In genomic region chr10:114303556-114303955, GRCh38 we compare ENCODE assay signal across 8 cellular contexts.
A peak's percentile ranks its signal among the peaks of the same experiment; 100 is the strongest.
DNase-seq lines count a peak whose midpoint lies in the region; ATAC-seq, FAIRE-seq and TF ChIP-seq lines count a peak whose summit lies in the region.

No MANE protein-coding gene starts in this region.

- no peak overlapping the region for H3K27ac Mint-ChIP-seq in CD8-positive, alpha-beta T cell
- peak overlapping the region in 3 of 6 donors; percentile 37 to 80 (median 51) for H3K27ac Mint-ChIP-seq in naive B cell

- intact Hi-C loops in CD8-positive, alpha-beta T cell (cut with DNase I, micrococcal nuclease), result loop anchor here (5.0 to 10.0 kb wide), 6 partner anchors 129 to 829 kb away; partner anchors contain the start of genes CASP7 (in 1 of the 2), CCDC186 (in 1 of the 2), DCLRE1A (in 1 of the 2) and NHLRC2 (in 1 of the 2)
- intact Hi-C loops in PC-3 (cut with micrococcal nuclease) (loop anchor here (10.0 kb wide), 1 partner anchor 481 kb away; no protein-coding TSS in a partner anchor), colonic mucosa (cut with DNase I) (loop anchor here (5.0 kb wide), 3 partner anchors 134 to 244 kb away; no protein-coding TSS in a partner anchor)

- BruUV-seq in PC-3 (replicated peaks; lab: Mats Ljungman, UMichigan), result no TSS peak

- H3K4me3 ChIP-seq in CD8-positive, alpha-beta T cell (ENCODE audit: low read depth, low read length), result no peak overlapping the region
- H3K4me3 ChIP-seq in PC-3 (ENCODE audit: low read length), result no peak overlapping the region
- H3K4me3 ChIP-seq in colonic mucosa, result no peak overlapping the region

- TF ChIP-seq CTCF in CD8-positive, alpha-beta T cell (IDR thresholded peaks at IDR 0.05), result no peak
- no peak for TF ChIP-seq CTCF in PC-3 (conservative IDR thresholded peaks at IDR 0.05; ENCODE audit: low read depth, low read length)
- TF ChIP-seq CTCF in colonic mucosa (IDR thresholded peaks at IDR 0.05), result no peak

- H3F3A ChIP-seq in PC-3 (ENCODE audit: low read length, unreplicated experiment), result no peaks in the 10 kb centered on the region

- CTCF ChIA-PET in CD8-positive, alpha-beta T cell (lab: Charles Lee), result interaction anchor here (0.6 to 3.0 kb wide), 55 partner anchors 9 to 827 kb away, joined by 3 to 54 read pairs (median 5); partner anchors contain the start of gene FHIP2A
- CTCF ChIA-PET in PC-3 (lab: Charles Lee), result interaction anchor here (0.5 to 1.6 kb wide), 7 partner anchors 100 to 405 kb away, joined by 3 to 9 read pairs (median 4); no protein-coding TSS in a partner anchor

- H2AFZ ChIP-seq in PC-3 (ENCODE audit: low read length), result no peak overlapping the region

- H3K4me3 Mint-ChIP-seq in CD8-positive, alpha-beta T cell, result peak overlapping the region; percentile 89
- peak overlapping the region in 7 of 8 donors; percentile 9 to 95 (median 92) for H3K4me3 Mint-ChIP-seq in naive B cell

- H3K27me3 ChIP-seq in CD8-positive, alpha-beta T cell (ENCODE audit: insufficient read depth, low read length), result no peaks in the 10 kb centered on the region
- H3K27me3 ChIP-seq in PC-3 (ENCODE audit: low read length) (no peaks in the 10 kb centered on the region), colonic mucosa (no peaks in the 10 kb centered on the region)

- H3K36me3 Mint-ChIP-seq in CD8-positive, alpha-beta T cell, result peaks cover 33% of the 10 kb centered on the region
- peaks cover 4 to 10% of the 10 kb centered on the region in 2 donors for H3K36me3 Mint-ChIP-seq in naive B cell

- H3K9me3 Mint-ChIP-seq in CD8-positive, alpha-beta T cell, result no peaks in the 10 kb centered on the region
- H3K9me3 Mint-ChIP-seq in naive B cell, result no peaks in the 10 kb centered on the region

- H3K4me1 ChIP-seq in CD8-positive, alpha-beta T cell (ENCODE audit: insufficient read depth, low read length), result peaks cover 4% of the 10 kb centered on the region
- H3K4me1 ChIP-seq in PC-3 (ENCODE audit: insufficient read depth, low read length) (peaks cover 12% of the 10 kb centered on the region), colonic mucosa (no peaks in the 10 kb centered on the region)

- no peak overlapping the region for H3K27ac ChIP-seq in CD8-positive, alpha-beta T cell (ENCODE audit: low read depth, low read length)
- H3K27ac ChIP-seq in PC-3 (ENCODE audit: low read length) (no peak overlapping the region), colonic mucosa (no peak overlapping the region)

- ATAC-seq in CD8-positive, alpha-beta T cell, result no peak
- ATAC-seq in GM21390 (IDR thresholded peaks at IDR 0.05; ENCODE audit: unreplicated experiment) (peak; percentile 5), PC-3 (no peak), naive B cell (ENCODE audit: low read depth in 2 of 2) (no peak), HG03108 (IDR thresholded peaks at IDR 0.05; ENCODE audit: unreplicated experiment) (no peak)

- no peak for DNase-seq in CD8-positive, alpha-beta T cell
- DNase-seq in PC-3 (no peak), naive B cell (no peak), EL (no peak), colonic mucosa (no peak), GM19239 (ENCODE audit: insufficient read length, low spot score) (no peak)

- H3K27me3 Mint-ChIP-seq in CD8-positive, alpha-beta T cell (ENCODE audit: low read depth), result no peaks in the 10 kb centered on the region
- no peaks in the 10 kb centered on the region for H3K27me3 Mint-ChIP-seq in naive B cell

- no peaks in the 10 kb centered on the region for H3K79me2 ChIP-seq in PC-3 (ENCODE audit: low read length)

- no peak overlapping the region for H3K9ac ChIP-seq in PC-3 (ENCODE audit: low read length)
- no peak overlapping the region for H3K9ac ChIP-seq in colonic mucosa (ENCODE audit: low read depth in 2 of 2, low read length in 2 of 2)

- no peaks in the 10 kb centered on the region for H3K9me2 ChIP-seq in PC-3 (replicated peaks; ENCODE audit: low read length)

- H3K4me1 Mint-ChIP-seq in CD8-positive, alpha-beta T cell (ENCODE audit: low read depth), result peaks cover 10% of the 10 kb centered on the region
- H3K4me1 Mint-ChIP-seq in naive B cell, result peaks cover 12 to 13% (median 13%) of the 10 kb centered on the region in 3 donors

- no peaks in the 10 kb centered on the region for H4K20me1 ChIP-seq in PC-3 (ENCODE audit: low read length)

- POLR2A ChIA-PET in CD8-positive, alpha-beta T cell (lab: Charles Lee), result interaction anchor here (1.0 to 1.7 kb wide), 2 partner anchors 224 to 518 kb away, joined by 3 to 4 read pairs; partner anchors contain the start of gene FHIP2A
- POLR2A ChIA-PET in PC-3 (lab: Charles Lee; ENCODE audit: unreplicated experiment), result no interaction called here

- no peaks in the 10 kb centered on the region for H3K9me3 ChIP-seq in CD8-positive, alpha-beta T cell (ENCODE audit: low read length)
- H3K9me3 ChIP-seq in PC-3 (ENCODE audit: low read length) (no peaks in the 10 kb centered on the region), colonic mucosa (no peaks in the 10 kb centered on the region)

- peak overlapping the region; percentile 88; the same call in 1 of the 2 replicates for H3K4me2 ChIP-seq in PC-3 (ENCODE audit: low read length)

- H3K36me3 ChIP-seq in CD8-positive, alpha-beta T cell (ENCODE audit: insufficient read depth, low read length), result no peaks in the 10 kb centered on the region
- H3K36me3 ChIP-seq in PC-3 (ENCODE audit: low read depth, low read length) (no peaks in the 10 kb centered on the region), colonic mucosa (no peaks in the 10 kb centered on the region)

- FAIRE-seq in GM19239 (lab: Jason Lieb, UNC), result no peak
